In genomic region chr20:58656825-58657224, GRCh38 we compare ENCODE assay signal across 18 cellular contexts. TPM values are rescaled to one million over a fixed set of nuclear protein-coding genes. Genes with fewer than 3 reads are reported as not detected.
A peak's percentile ranks its signal among the peaks of the same experiment; 100 is the strongest.
DNase-seq lines count a peak whose midpoint lies in the region; ATAC-seq, FAIRE-seq and TF ChIP-seq lines count a peak whose summit lies in the region.
"Had no signal": no experiment of that assay in that cellular context is flagged by ENCODE, and none has a peak within 500 bp of the region (broad histone marks: within the 10 kb centered on the region; RNA-seq: fewer than 3 reads in every experiment).

No MANE protein-coding gene starts in this region.

- H3K27ac ChIP-seq in PC-3 (ENCODE audit: low read length) (0 out of 2 replicates have a peak overlapping the region, but pooled peaks have one; percentile 2), H1 (ENCODE audit: low read depth, low read length) (no peak overlapping the region), skeletal muscle tissue (ENCODE audit: low read depth, low read length) (no peak overlapping the region)
- H3K27ac ChIP-seq: SJCRH30, vagina had no signal

- BruUV-seq in PC-3 (replicated peaks; lab: Mats Ljungman, UMichigan), result no TSS peak

- H3K36me3 Mint-ChIP-seq in activated T-cell treated with anti-CD3 and anti-CD28 coated beads, Interleukin-2, amount 50 U/mL, for 72 hours (ENCODE audit: insufficient read depth in 2 of 2), result peaks cover 8 to 12% of the 10 kb centered on the region in 2 donors

- H4K91ac ChIP-seq in H1 (replicated peaks; ENCODE audit: insufficient read length, low read length), result no peak overlapping the region

- peaks cover 5% of the 10 kb centered on the region; the same call in 1 of the 2 replicates for H3K79me1 ChIP-seq in H1 (ENCODE audit: low read depth, low read length)

- no peak overlapping the region for H3K23ac ChIP-seq in H1 (ENCODE audit: insufficient read length)

- H3K56ac ChIP-seq in H1 (replicated peaks; ENCODE audit: insufficient read length, low read depth, low read length), result no peak overlapping the region

- H3K18ac ChIP-seq in H1 (ENCODE audit: extremely low read depth, low read length), result no peak overlapping the region; the same call in 1 of the 2 replicates

- no peak for FAIRE-seq in H1 (lab: Jason Lieb, UNC)
- FAIRE-seq: H54 had no signal

- no peak for TF ChIP-seq CTCF in PC-3 (conservative IDR thresholded peaks at IDR 0.05; ENCODE audit: low read depth, low read length)
- no peak for TF ChIP-seq CTCF in H1 (IDR thresholded peaks at IDR 0.05; ENCODE audit: control extremely low read depth in 1 of 3, insufficient read depth in 1 of 3, low read depth in 1 of 3, low read length in 3 of 3)

- no peaks in the 10 kb centered on the region for H3K9me2 ChIP-seq in PC-3 (replicated peaks; ENCODE audit: low read length)

- intact Hi-C loops in PC-3 (cut with micrococcal nuclease), result loop anchor here (2.0 kb wide), 1 partner anchor 20 kb away; no protein-coding TSS in a partner anchor

- H2AK5ac ChIP-seq in H1 (ENCODE audit: low read depth, low read length), result no peak overlapping the region

- H2BK120ac ChIP-seq in H1 (replicated peaks; ENCODE audit: low read depth, low read length), result no peak overlapping the region

- H3K4me2 ChIP-seq in PC-3 (ENCODE audit: low read length) (peak overlapping the region; percentile 94), H1 (ENCODE audit: insufficient read depth in 1 of 2, low read depth in 2 of 2, low read length in 2 of 2) (peak overlapping the region; percentile 27 to 86)

- DNase-seq in activated T-cell treated with anti-CD3 and anti-CD28 coated beads, Interleukin-2, amount 50 U/mL, for 72 hours, result no peak
- DNase-seq in activated T-cell treated with anti-CD3 and anti-CD28 coated beads, Interleukin-2, amount 50 U/mL, for 48 hours, result no peak
- DNase-seq in PC-3, result no peak
- DNase-seq in H1 (ENCODE audit: low read depth in 1 of 2, low spot score in 2 of 2), result no peak
- DNase-seq in NCI-H2081 (lab: John Stamatoyannopoulos, UW), result no peak
- DNase-seq in NCI-H2196 treated with DMSO at 0.1 percent for 48 hours (lab: John Stamatoyannopoulos, UW; ENCODE audit: unreplicated experiment), result no peak
- DNase-seq: activated CD4-positive, CD25-positive, alpha-beta regulatory T cell; cortex of kidney; foreskin melanocyte; kidney glomerular epithelial cell; NCI-H1417; NCI-H748 treated with DMSO at 0.1 percent for 48 hours; SJCRH30 had no signal

- no peaks in the 10 kb centered on the region for H3F3A ChIP-seq in PC-3 (ENCODE audit: low read length, unreplicated experiment)

- H3K27ac Mint-ChIP-seq in activated T-cell treated with anti-CD3 and anti-CD28 coated beads, Interleukin-2, amount 50 U/mL, for 72 hours, result peak overlapping the region; percentile 59

- H2AFZ ChIP-seq in PC-3 (ENCODE audit: low read length) (no peak overlapping the region), H1 (ENCODE audit: low read length) (no peak overlapping the region)

- H2BK5ac ChIP-seq in H1 (ENCODE audit: low read depth, low read length), result peak overlapping the region; percentile 29; the same call in 1 of the 2 replicates

- H4K5ac ChIP-seq in H1 (ENCODE audit: insufficient read length, low read depth, low read length), result peak overlapping the region; percentile 51

- no peaks in the 10 kb centered on the region for H3K27me3 ChIP-seq in PC-3 (ENCODE audit: low read length)
- no peaks in the 10 kb centered on the region for H3K27me3 ChIP-seq in H1 (replicated peaks in 1 of 4; ENCODE audit: control insufficient read depth in 3 of 4, extremely low read depth in 1 of 4, insufficient read depth in 3 of 4, low read length in 3 of 4)
- H3K27me3 ChIP-seq in skeletal muscle tissue (ENCODE audit: control insufficient read depth in 3 of 3, insufficient read depth in 3 of 3, low read length in 3 of 3), result no peaks in the 10 kb centered on the region
- H3K27me3 ChIP-seq: vagina had no signal

- H3K36me3 ChIP-seq in PC-3 (ENCODE audit: low read depth, low read length) (peaks cover 23% of the 10 kb centered on the region; the same call in 1 of the 2 replicates), H1 (ENCODE audit: control insufficient read depth in 2 of 4, insufficient read depth in 4 of 4, low read length in 3 of 4) (peaks cover 0 to 14% (median 1%) of the 10 kb centered on the region in 4 experiments; a peak in 4 of 8 replicates), skeletal muscle tissue (ENCODE audit: control insufficient read depth in 3 of 3, insufficient read depth in 3 of 3, low read length in 3 of 3) (peaks cover 0 to 4% (median 3%) of the 10 kb centered on the region in 3 donors)
- H3K36me3 ChIP-seq: vagina had no signal

- no peak overlapping the region; the same call in 1 of the 2 replicates for H2BK12ac ChIP-seq in H1 (ENCODE audit: low read depth, low read length)

- CTCF ChIA-PET in PC-3 (lab: Charles Lee), result interaction anchor here (1.2 kb wide), 1 partner anchor 175 kb away, joined by 7 read pairs; no protein-coding TSS in a partner anchor
- CTCF ChIA-PET in H1 (lab: Charles Lee; ENCODE audit: partially characterized antibody), result interaction anchor here (0.8 to 1.3 kb wide), 2 partner anchors 187 to 196 kb away, joined by 3 read pairs; partner anchors contain the start of gene GNAS

- peak overlapping the region; percentile 1; the same call in 1 of the 2 replicates for H3K9ac ChIP-seq in PC-3 (ENCODE audit: low read length)
- H3K9ac ChIP-seq in H1 (replicated peaks in 1 of 4; ENCODE audit: extremely low read depth in 1 of 4, low read depth in 3 of 4, low read length in 3 of 4), result no peak overlapping the region
- H3K9ac ChIP-seq in skeletal muscle tissue (ENCODE audit: low read depth in 1 of 3, low read length in 3 of 3), result peak overlapping the region in 2 of 3 donors; percentile 47 to 65

- TF ChIP-seq RAD21 in H1 (IDR thresholded peaks at IDR 0.05 in 1 of 2, conservative IDR thresholded peaks at IDR 0.05 in 1 of 2; ENCODE audit: low read depth in 2 of 2, low read length in 2 of 2), result no peak

- H3K4me1 ChIP-seq in PC-3 (ENCODE audit: insufficient read depth, low read length), result peaks cover 67% of the 10 kb centered on the region
- peaks cover 8 to 27% (median 21%) of the 10 kb centered on the region in 4 experiments for H3K4me1 ChIP-seq in H1 (replicated peaks in 1 of 4; ENCODE audit: control insufficient read depth in 3 of 4, insufficient read depth in 4 of 4, low read length in 3 of 4)
- H3K4me1 ChIP-seq in skeletal muscle tissue (ENCODE audit: control insufficient read depth in 3 of 3, insufficient read depth in 3 of 3, low read length in 3 of 3), result peaks cover 20 to 53% (median 36%) of the 10 kb centered on the region in 3 donors
- H3K4me1 ChIP-seq: SJCRH30 had no signal

- peaks cover 83% of the 10 kb centered on the region for H3K4me1 Mint-ChIP-seq in activated T-cell treated with anti-CD3 and anti-CD28 coated beads, Interleukin-2, amount 50 U/mL, for 72 hours (ENCODE audit: low read depth)

- POLR2A ChIA-PET in PC-3 (lab: Charles Lee; ENCODE audit: unreplicated experiment), result no interaction called here
- POLR2A ChIA-PET in H1 (lab: Charles Lee; ENCODE audit: partially characterized antibody), result interaction anchor here (1.2 to 11.7 kb wide), 3 partner anchors 9 to 37 kb away, joined by 3 to 242 read pairs (median 8); no protein-coding TSS in a partner anchor

- H2BK15ac ChIP-seq in H1 (ENCODE audit: low read length), result no peak overlapping the region

- TF ChIP-seq POLR2A in H1 (IDR thresholded peaks at IDR 0.05; ENCODE audit: control extremely low read depth in 1 of 2, low read depth in 2 of 2, low read length in 2 of 2), result no peak

- H3K4ac ChIP-seq in H1 (replicated peaks; ENCODE audit: insufficient read length, low read depth, low read length), result no peak overlapping the region

- peak overlapping the region; percentile 16; the same call in 1 of the 2 replicates for H3K4me3 ChIP-seq in PC-3 (ENCODE audit: low read length)
- peak overlapping the region in 1 of 4 experiments; percentile 23; a peak in 1 of 8 replicates for H3K4me3 ChIP-seq in H1 (ENCODE audit: extremely low read depth in 1 of 4, insufficient read depth in 2 of 4, low read depth in 3 of 4, low read length in 4 of 4)
- peak overlapping the region in 1 of 3 donors; percentile 34 for H3K4me3 ChIP-seq in skeletal muscle tissue (ENCODE audit: low read length in 3 of 3)
- H3K4me3 ChIP-seq: SJCRH30, vagina had no signal

- H4K8ac ChIP-seq in H1 (ENCODE audit: extremely low read depth, insufficient read depth, low read length), result no peak overlapping the region

- H2BK20ac ChIP-seq in H1 (ENCODE audit: low read length), result no peak overlapping the region

- H3K14ac ChIP-seq in H1 (ENCODE audit: insufficient read length), result no peak overlapping the region

- H3K4me3 Mint-ChIP-seq in activated T-cell treated with anti-CD3 and anti-CD28 coated beads, Interleukin-2, amount 50 U/mL, for 72 hours, result peak overlapping the region; percentile 69 to 71

- TF ChIP-seq EP300 in H1 (IDR thresholded peaks at IDR 0.05; ENCODE audit: borderline replicate concordance in 1 of 2, low read depth in 2 of 2, low read length in 2 of 2), result no peak

- ATAC-seq in activated T-cell treated with anti-CD3 and anti-CD28 coated beads, Interleukin-2, amount 50 U/mL, for 72 hours (replicated peaks in 1 of 2), result no peak
- ATAC-seq in PC-3, result no peak
- no peak for ATAC-seq in GM18867 (IDR thresholded peaks at IDR 0.05; ENCODE audit: unreplicated experiment)

- no peaks in the 10 kb centered on the region for H3K9me3 ChIP-seq in PC-3 (ENCODE audit: low read length)
- H3K9me3 ChIP-seq in H1 (ENCODE audit: insufficient read depth in 2 of 2, low read depth in 1 of 2, low read length in 1 of 2), result no peaks in the 10 kb centered on the region
- no peaks in the 10 kb centered on the region for H3K9me3 ChIP-seq in skeletal muscle tissue (ENCODE audit: control insufficient read depth in 3 of 3, low read length in 3 of 3)
- H3K9me3 ChIP-seq: SJCRH30, vagina had no signal

- WGBS in H1 (ENCODE audit: extremely low coverage in 1 of 2, insufficient coverage in 1 of 2, insufficient read length in 1 of 2, insufficient replicate concordance in 2 of 2, low coverage in 1 of 2, low lambda C conversion rate in 2 of 2, missing lambda C conversion rate in 1 of 2), 2 experiments, result 58% methylated on average over 2 of the region's 2 CpGs; no CpG with 5 or more reads in 1 of the 2 experiments

- H3K27me3 Mint-ChIP-seq in activated T-cell treated with anti-CD3 and anti-CD28 coated beads, Interleukin-2, amount 50 U/mL, for 72 hours (ENCODE audit: low read depth), result no peaks in the 10 kb centered on the region

- H4K20me1 ChIP-seq in PC-3 (ENCODE audit: low read length) (peaks cover 24% of the 10 kb centered on the region; the same call in 1 of the 2 replicates), H1 (replicated peaks in 1 of 2; ENCODE audit: control insufficient read depth in 1 of 2, insufficient read depth in 2 of 2, low read length in 2 of 2) (no peaks in the 10 kb centered on the region)

- H3K23me2 ChIP-seq in H1 (ENCODE audit: low read depth, low read length), result peaks cover 6% of the 10 kb centered on the region

- H3K79me2 ChIP-seq in PC-3 (ENCODE audit: low read length), result peaks cover 100% of the 10 kb centered on the region
- peaks cover 43 to 96% of the 10 kb centered on the region in 2 experiments for H3K79me2 ChIP-seq in H1 (ENCODE audit: control insufficient read depth in 1 of 2, insufficient read depth in 2 of 2, low read length in 2 of 2)

- no peaks in the 10 kb centered on the region for H3K9me3 Mint-ChIP-seq in activated T-cell treated with anti-CD3 and anti-CD28 coated beads, Interleukin-2, amount 50 U/mL, for 72 hours
- H3K9me3 Mint-ChIP-seq: neural crest cell had no signal

RNA-seq across cellular contexts. Expression of gene STX16, which starts 5.7 kb away (rescaled TPM):
- total RNA-seq in activated T-cell treated with anti-CD3 and anti-CD28 coated beads, Interleukin-2, amount 50 U/mL, for 72 hours, result 100 to 1,000 TPM; 153 to 154 TPM
- total RNA-seq in PC-3 (2014; rRNA removed) (44.2 and 47.1 TPM in 2 replicates), skeletal muscle tissue (32.4 TPM)
- total RNA-seq in H1 (2021; fragmentation: NEBNext Ultra II Directional; extraction: Animal tissue kit (Norgen Biotek cat#: 25700)), result 61.6 and 64.4 TPM in 2 replicates
- polyA plus RNA-seq in H1 (2011; rRNA removed), result 45.2 and 45.3 TPM in 2 replicates
- polyA plus RNA-seq in H1 (2011; cell fraction: cytosol; rRNA removed), result 87.2 TPM
- polyA plus RNA-seq in H1 (2011; cell fraction: nucleus; rRNA removed), result 65.1 TPM
- polyA plus RNA-seq in H1 (2012, experiment 1 of 2), result 67.7 to 88.0 TPM (median 78.0 TPM) in 4 replicates
- polyA plus RNA-seq in H1 (2012, experiment 2 of 2), result 9.0 TPM
- 60.8 TPM for polyA plus RNA-seq in H1 (2013, experiment 1 of 2)
- 50.5 TPM for polyA plus RNA-seq in H1 (2013, experiment 2 of 2)
- 45.0 and 48.5 TPM in 2 replicates for polyA minus RNA-seq in H1 (2011; rRNA and poly(A)+ RNA removed)
- 32.7 TPM for polyA minus RNA-seq in H1 (2011; cell fraction: cytosol; rRNA and poly(A)+ RNA removed)
- polyA minus RNA-seq in H1 (2011; cell fraction: nucleus; rRNA and poly(A)+ RNA removed), result 46.7 TPM

RNA-seq across cellular contexts. Expression of gene NPEPL1, which starts 35.8 kb away (rescaled TPM):
- total RNA-seq in activated T-cell treated with anti-CD3 and anti-CD28 coated beads, Interleukin-2, amount 50 U/mL, for 72 hours, result 10 to 100 TPM; 25.7 to 29.0 TPM
- total RNA-seq in PC-3 (2014; rRNA removed) (49.7 and 53.1 TPM in 2 replicates), skeletal muscle tissue (20.9 TPM)
- 26.7 and 26.8 TPM in 2 replicates for total RNA-seq in H1 (2021; fragmentation: NEBNext Ultra II Directional; extraction: Animal tissue kit (Norgen Biotek cat#: 25700))
- polyA plus RNA-seq in H1 (2011; rRNA removed), result 12.4 and 26.3 TPM in 2 replicates
- 20.2 TPM for polyA plus RNA-seq in H1 (2011; cell fraction: cytosol; rRNA removed)
- 166 TPM for polyA plus RNA-seq in H1 (2011; cell fraction: nucleus; rRNA removed)
- 30.4 to 43.7 TPM (median 40.6 TPM) in 4 replicates for polyA plus RNA-seq in H1 (2012, experiment 1 of 2)
- polyA plus RNA-seq in H1 (2012, experiment 2 of 2), result 20.7 TPM
- polyA plus RNA-seq in H1 (2013, experiment 1 of 2), result 16.9 TPM
- 14.3 TPM for polyA plus RNA-seq in H1 (2013, experiment 2 of 2)
- 7.0 and 9.4 TPM in 2 replicates for polyA minus RNA-seq in H1 (2011; rRNA and poly(A)+ RNA removed)
- 9.7 TPM for polyA minus RNA-seq in H1 (2011; cell fraction: cytosol; rRNA and poly(A)+ RNA removed)
- polyA minus RNA-seq in H1 (2011; cell fraction: nucleus; rRNA and poly(A)+ RNA removed), result 37.9 TPM

Comparison
In these comparisons a context has a peak if more than half of its experiments do, and no peak if none do; other contexts are left out.
1. H3K9ac ChIP-seq: peak in PC-3 (single experiment) and skeletal muscle tissue (2 of 3); none in H1 (0 of 4).